Comparison of ENCODE assay signal across 1 cellular context in the genomic region with DNA sequence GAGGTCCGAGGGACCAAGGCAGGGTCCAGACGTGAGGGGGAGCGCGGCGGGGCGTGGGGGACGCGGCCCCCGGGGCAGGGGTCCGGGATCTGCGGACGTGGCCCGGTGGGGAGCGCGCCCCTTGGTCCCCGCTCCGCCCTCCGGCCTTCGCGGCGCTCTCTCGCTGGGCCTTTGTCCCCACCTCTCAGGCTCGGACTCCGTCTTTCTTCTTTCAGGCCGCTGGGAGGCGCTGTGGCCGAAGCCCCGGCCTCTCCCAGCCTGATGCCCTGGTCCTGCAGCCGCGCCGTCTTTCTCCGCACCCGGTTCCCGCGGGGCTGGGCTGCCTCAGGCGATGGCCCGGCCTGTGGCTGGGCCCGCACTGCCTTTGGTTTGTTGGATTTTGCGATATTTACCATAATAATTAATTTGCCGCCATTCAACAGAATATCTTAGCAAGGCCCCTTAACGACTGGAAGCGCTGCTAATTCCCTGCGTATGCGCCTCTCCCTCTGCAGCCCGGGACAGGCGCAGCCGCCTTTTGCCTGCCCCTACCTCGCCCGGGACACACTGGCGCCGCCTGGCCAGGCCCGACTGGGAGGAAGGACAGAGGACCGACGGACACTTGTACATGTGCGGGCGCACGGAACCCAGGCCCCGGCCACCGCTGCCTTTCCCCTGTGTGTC.
TF ChIP-seq lines count a peak whose summit lies in the region.

No MANE protein-coding gene starts in this region.

TF ChIP-seq in HepG2, 621 proteins besides CTCF, POLR2A, EP300 and RAD21 (continued from another document and continues in another):
- peak; percentile 50; the same call in 1 of the 2 replicates for TF ChIP-seq GATAD2A (CRISPR knock-in tag; IDR thresholded peaks at IDR 0.05)
- no peak for TF ChIP-seq ZNF720 (CRISPR knock-in tag; IDR thresholded peaks at IDR 0.05)
- TF ChIP-seq TAF15 (IDR thresholded peaks at IDR 0.05; ENCODE audit: low read depth, low read length, poor library complexity, severe bottlenecking) = no peak
- TF ChIP-seq, protein P1, sequence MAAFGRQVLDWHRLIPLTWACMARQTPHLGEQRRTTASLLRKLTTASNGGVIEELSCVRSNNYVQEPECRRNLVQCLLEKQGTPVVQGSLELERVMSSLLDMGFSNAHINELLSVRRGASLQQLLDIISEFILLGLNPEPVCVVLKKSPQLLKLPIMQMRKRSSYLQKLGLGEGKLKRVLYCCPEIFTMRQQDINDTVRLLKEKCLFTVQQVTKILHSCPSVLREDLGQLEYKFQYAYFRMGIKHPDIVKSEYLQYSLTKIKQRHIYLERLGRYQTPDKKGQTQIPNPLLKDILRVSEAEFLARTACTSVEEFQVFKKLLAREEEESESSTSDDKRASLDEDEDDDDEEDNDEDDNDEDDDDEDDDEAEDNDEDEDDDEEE (CRISPR knock-in tag; IDR thresholded peaks at IDR 0.05) = peak; percentile 18; the same call in 1 of the 2 replicates
- no peak for TF ChIP-seq PRPF4 (IDR thresholded peaks at IDR 0.05; ENCODE audit: low read depth, low read length, poor library complexity, severe bottlenecking)
- TF ChIP-seq ZNF780A (CRISPR knock-in tag; IDR thresholded peaks at IDR 0.05) = no peak
- peak; percentile 56; the same call in 1 of the 2 replicates for TF ChIP-seq ZFP90 (CRISPR knock-in tag; IDR thresholded peaks at IDR 0.05; ENCODE audit: borderline replicate concordance)
- TF ChIP-seq ZSCAN25 (CRISPR knock-in tag; IDR thresholded peaks at IDR 0.05) = no peak
- TF ChIP-seq, protein P2, sequence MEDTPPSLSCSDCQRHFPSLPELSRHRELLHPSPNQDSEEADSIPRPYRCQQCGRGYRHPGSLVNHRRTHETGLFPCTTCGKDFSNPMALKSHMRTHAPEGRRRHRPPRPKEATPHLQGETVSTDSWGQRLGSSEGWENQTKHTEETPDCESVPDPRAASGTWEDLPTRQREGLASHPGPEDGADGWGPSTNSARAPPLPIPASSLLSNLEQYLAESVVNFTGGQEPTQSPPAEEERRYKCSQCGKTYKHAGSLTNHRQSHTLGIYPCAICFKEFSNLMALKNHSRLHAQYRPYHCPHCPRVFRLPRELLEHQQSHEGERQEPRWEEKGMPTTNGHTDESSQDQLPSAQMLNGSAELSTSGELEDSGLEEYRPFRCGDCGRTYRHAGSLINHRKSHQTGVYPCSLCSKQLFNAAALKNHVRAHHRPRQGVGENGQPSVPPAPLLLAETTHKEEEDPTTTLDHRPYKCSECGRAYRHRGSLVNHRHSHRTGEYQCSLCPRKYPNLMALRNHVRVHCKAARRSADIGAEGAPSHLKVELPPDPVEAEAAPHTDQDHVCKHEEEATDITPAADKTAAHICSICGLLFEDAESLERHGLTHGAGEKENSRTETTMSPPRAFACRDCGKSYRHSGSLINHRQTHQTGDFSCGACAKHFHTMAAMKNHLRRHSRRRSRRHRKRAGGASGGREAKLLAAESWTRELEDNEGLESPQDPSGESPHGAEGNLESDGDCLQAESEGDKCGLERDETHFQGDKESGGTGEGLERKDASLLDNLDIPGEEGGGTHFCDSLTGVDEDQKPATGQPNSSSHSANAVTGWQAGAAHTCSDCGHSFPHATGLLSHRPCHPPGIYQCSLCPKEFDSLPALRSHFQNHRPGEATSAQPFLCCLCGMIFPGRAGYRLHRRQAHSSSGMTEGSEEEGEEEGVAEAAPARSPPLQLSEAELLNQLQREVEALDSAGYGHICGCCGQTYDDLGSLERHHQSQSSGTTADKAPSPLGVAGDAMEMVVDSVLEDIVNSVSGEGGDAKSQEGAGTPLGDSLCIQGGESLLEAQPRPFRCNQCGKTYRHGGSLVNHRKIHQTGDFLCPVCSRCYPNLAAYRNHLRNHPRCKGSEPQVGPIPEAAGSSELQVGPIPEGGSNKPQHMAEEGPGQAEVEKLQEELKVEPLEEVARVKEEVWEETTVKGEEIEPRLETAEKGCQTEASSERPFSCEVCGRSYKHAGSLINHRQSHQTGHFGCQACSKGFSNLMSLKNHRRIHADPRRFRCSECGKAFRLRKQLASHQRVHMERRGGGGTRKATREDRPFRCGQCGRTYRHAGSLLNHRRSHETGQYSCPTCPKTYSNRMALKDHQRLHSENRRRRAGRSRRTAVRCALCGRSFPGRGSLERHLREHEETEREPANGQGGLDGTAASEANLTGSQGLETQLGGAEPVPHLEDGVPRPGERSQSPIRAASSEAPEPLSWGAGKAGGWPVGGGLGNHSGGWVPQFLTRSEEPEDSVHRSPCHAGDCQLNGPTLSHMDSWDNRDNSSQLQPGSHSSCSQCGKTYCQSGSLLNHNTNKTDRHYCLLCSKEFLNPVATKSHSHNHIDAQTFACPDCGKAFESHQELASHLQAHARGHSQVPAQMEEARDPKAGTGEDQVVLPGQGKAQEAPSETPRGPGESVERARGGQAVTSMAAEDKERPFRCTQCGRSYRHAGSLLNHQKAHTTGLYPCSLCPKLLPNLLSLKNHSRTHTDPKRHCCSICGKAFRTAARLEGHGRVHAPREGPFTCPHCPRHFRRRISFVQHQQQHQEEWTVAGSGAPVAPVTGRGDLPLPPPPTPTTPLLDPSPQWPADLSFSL (CRISPR knock-in tag; IDR thresholded peaks at IDR 0.05) = no peak
- TF ChIP-seq, protein P3, sequence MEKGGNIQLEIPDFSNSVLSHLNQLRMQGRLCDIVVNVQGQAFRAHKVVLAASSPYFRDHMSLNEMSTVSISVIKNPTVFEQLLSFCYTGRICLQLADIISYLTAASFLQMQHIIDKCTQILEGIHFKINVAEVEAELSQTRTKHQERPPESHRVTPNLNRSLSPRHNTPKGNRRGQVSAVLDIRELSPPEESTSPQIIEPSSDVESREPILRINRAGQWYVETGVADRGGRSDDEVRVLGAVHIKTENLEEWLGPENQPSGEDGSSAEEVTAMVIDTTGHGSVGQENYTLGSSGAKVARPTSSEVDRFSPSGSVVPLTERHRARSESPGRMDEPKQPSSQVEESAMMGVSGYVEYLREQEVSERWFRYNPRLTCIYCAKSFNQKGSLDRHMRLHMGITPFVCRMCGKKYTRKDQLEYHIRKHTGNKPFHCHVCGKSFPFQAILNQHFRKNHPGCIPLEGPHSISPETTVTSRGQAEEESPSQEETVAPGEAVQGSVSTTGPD (CRISPR knock-in tag; IDR thresholded peaks at IDR 0.05) = no peak
- peak; percentile 64 for TF ChIP-seq HIVEP1 (CRISPR knock-in tag; IDR thresholded peaks at IDR 0.05)
- TF ChIP-seq RARG (CRISPR knock-in tag; IDR thresholded peaks at IDR 0.05; ENCODE audit: low read depth) = no peak
- no peak for TF ChIP-seq TGIF2 (CRISPR knock-in tag; IDR thresholded peaks at IDR 0.05)
- TF ChIP-seq, protein P4, sequence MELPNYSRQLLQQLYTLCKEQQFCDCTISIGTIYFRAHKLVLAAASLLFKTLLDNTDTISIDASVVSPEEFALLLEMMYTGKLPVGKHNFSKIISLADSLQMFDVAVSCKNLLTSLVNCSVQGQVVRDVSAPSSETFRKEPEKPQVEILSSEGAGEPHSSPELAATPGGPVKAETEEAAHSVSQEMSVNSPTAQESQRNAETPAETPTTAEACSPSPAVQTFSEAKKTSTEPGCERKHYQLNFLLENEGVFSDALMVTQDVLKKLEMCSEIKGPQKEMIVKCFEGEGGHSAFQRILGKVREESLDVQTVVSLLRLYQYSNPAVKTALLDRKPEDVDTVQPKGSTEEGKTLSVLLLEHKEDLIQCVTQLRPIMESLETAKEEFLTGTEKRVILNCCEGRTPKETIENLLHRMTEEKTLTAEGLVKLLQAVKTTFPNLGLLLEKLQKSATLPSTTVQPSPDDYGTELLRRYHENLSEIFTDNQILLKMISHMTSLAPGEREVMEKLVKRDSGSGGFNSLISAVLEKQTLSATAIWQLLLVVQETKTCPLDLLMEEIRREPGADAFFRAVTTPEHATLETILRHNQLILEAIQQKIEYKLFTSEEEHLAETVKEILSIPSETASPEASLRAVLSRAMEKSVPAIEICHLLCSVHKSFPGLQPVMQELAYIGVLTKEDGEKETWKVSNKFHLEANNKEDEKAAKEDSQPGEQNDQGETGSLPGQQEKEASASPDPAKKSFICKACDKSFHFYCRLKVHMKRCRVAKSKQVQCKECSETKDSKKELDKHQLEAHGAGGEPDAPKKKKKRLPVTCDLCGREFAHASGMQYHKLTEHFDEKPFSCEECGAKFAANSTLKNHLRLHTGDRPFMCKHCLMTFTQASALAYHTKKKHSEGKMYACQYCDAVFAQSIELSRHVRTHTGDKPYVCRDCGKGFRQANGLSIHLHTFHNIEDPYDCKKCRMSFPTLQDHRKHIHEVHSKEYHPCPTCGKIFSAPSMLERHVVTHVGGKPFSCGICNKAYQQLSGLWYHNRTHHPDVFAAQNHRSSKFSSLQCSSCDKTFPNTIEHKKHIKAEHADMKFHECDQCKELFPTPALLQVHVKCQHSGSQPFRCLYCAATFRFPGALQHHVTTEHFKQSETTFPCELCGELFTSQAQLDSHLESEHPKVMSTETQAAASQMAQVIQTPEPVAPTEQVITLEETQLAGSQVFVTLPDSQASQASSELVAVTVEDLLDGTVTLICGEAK (IDR thresholded peaks at IDR 0.05) = no peak
- TF ChIP-seq, protein P4 (CRISPR knock-in tag; IDR thresholded peaks at IDR 0.05) = no peak
- no peak for TF ChIP-seq ZFAT (CRISPR knock-in tag; conservative IDR thresholded peaks at IDR 0.05)
- TF ChIP-seq NFRKB (IDR thresholded peaks at IDR 0.05) = no peak
- no peak for TF ChIP-seq ZNF30 (CRISPR knock-in tag; IDR thresholded peaks at IDR 0.05)
- TF ChIP-seq TMF1 (CRISPR knock-in tag; IDR thresholded peaks at IDR 0.05; ENCODE audit: low read depth) = no peak
- TF ChIP-seq ZBTB20 (CRISPR knock-in tag; IDR thresholded peaks at IDR 0.05; ENCODE audit: borderline replicate concordance, low read depth) = no peak
- TF ChIP-seq, protein P5, sequence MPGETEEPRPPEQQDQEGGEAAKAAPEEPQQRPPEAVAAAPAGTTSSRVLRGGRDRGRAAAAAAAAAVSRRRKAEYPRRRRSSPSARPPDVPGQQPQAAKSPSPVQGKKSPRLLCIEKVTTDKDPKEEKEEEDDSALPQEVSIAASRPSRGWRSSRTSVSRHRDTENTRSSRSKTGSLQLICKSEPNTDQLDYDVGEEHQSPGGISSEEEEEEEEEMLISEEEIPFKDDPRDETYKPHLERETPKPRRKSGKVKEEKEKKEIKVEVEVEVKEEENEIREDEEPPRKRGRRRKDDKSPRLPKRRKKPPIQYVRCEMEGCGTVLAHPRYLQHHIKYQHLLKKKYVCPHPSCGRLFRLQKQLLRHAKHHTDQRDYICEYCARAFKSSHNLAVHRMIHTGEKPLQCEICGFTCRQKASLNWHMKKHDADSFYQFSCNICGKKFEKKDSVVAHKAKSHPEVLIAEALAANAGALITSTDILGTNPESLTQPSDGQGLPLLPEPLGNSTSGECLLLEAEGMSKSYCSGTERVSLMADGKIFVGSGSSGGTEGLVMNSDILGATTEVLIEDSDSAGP (CRISPR knock-in tag; IDR thresholded peaks at IDR 0.05; ENCODE audit: borderline replicate concordance) = peak; percentile 62
- TF ChIP-seq YEATS4 (CRISPR knock-in tag; IDR thresholded peaks at IDR 0.05; ENCODE audit: borderline replicate concordance) = peak; percentile 77
- TF ChIP-seq ELF3 (CRISPR knock-in tag; IDR thresholded peaks at IDR 0.05) = no peak
- no peak for TF ChIP-seq CHCHD3 (CRISPR knock-in tag; IDR thresholded peaks at IDR 0.05)
- TF ChIP-seq, protein P6, sequence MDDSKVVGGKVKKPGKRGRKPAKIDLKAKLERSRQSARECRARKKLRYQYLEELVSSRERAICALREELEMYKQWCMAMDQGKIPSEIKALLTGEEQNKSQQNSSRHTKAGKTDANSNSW (CRISPR knock-in tag; IDR thresholded peaks at IDR 0.05; ENCODE audit: borderline replicate concordance) = no peak
- TF ChIP-seq, protein P7, sequence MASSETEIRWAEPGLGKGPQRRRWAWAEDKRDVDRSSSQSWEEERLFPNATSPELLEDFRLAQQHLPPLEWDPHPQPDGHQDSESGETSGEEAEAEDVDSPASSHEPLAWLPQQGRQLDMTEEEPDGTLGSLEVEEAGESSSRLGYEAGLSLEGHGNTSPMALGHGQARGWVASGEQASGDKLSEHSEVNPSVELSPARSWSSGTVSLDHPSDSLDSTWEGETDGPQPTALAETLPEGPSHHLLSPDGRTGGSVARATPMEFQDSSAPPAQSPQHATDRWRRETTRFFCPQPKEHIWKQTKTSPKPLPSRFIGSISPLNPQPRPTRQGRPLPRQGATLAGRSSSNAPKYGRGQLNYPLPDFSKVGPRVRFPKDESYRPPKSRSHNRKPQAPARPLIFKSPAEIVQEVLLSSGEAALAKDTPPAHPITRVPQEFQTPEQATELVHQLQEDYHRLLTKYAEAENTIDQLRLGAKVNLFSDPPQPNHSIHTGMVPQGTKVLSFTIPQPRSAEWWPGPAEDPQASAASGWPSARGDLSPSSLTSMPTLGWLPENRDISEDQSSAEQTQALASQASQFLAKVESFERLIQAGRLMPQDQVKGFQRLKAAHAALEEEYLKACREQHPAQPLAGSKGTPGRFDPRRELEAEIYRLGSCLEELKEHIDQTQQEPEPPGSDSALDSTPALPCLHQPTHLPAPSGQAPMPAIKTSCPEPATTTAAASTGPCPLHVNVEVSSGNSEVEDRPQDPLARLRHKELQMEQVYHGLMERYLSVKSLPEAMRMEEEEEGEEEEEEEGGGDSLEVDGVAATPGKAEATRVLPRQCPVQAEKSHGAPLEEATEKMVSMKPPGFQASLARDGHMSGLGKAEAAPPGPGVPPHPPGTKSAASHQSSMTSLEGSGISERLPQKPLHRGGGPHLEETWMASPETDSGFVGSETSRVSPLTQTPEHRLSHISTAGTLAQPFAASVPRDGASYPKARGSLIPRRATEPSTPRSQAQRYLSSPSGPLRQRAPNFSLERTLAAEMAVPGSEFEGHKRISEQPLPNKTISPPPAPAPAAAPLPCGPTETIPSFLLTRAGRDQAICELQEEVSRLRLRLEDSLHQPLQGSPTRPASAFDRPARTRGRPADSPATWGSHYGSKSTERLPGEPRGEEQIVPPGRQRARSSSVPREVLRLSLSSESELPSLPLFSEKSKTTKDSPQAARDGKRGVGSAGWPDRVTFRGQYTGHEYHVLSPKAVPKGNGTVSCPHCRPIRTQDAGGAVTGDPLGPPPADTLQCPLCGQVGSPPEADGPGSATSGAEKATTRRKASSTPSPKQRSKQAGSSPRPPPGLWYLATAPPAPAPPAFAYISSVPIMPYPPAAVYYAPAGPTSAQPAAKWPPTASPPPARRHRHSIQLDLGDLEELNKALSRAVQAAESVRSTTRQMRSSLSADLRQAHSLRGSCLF (CRISPR knock-in tag; IDR thresholded peaks at IDR 0.05; ENCODE audit: borderline replicate concordance) = no peak
